In the genomic region with DNA sequence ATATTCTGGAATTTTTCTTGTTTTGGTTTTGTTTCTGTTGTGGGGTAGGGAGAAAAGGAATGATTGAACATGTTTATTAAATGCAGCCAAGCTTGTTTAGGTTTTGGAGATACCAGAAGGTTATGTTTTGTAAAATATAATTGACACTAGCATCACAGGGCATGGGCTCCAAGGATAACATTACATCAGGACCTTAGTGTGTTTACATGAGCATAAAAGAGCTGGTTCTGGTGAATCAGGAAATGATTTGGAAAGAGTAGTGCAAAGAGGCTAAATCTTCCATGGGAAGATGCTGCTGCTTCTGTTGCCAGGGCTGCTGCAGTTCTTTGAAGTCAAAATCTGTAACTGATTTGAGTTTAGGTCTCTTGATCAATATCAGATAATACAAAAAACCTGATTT, we compare ENCODE assay signal across 18 cellular contexts.
DNase-seq lines count a peak whose midpoint lies in the region; ATAC-seq, FAIRE-seq and TF ChIP-seq lines count a peak whose summit lies in the region.
"Had no signal": no experiment of that assay in that cellular context is flagged by ENCODE, and none has a peak within 500 bp of the region (broad histone marks: within the 10 kb centered on the region; RNA-seq: fewer than 3 reads in every experiment).

No MANE protein-coding gene starts in this region.

- no peak overlapping the region for H2BK120ac ChIP-seq in mesenchymal stem cell (ENCODE audit: low read depth, low read length)

- no peaks in the 10 kb centered on the region for H4K20me1 ChIP-seq in osteoblast (ENCODE audit: insufficient read depth, low read length)

- no peak for TF ChIP-seq CTCF in osteoblast (IDR thresholded peaks at IDR 0.05; ENCODE audit: extremely low read depth, low read depth, low read length)
- TF ChIP-seq CTCF in body of pancreas (IDR thresholded peaks at IDR 0.05), result no peak
- no peak for TF ChIP-seq CTCF in CD14-positive monocyte (IDR thresholded peaks at IDR 0.05)

- H3K36me3 Mint-ChIP-seq in CD14-positive monocyte, result no peaks in the 10 kb centered on the region
- H3K36me3 Mint-ChIP-seq: CD4-positive, alpha-beta memory T cell; IgD-negative memory B cell had no signal

- no peaks in the 10 kb centered on the region for H3K27me3 ChIP-seq in mesenchymal stem cell (ENCODE audit: control insufficient read depth in 1 of 2, insufficient read depth in 1 of 2, low read length in 2 of 2)
- no peaks in the 10 kb centered on the region for H3K27me3 ChIP-seq in osteoblast (ENCODE audit: insufficient read depth, low read length)
- no peaks in the 10 kb centered on the region for H3K27me3 ChIP-seq in body of pancreas

- no peak overlapping the region for H3K9ac ChIP-seq in mesenchymal stem cell (ENCODE audit: low read length)

- no peak overlapping the region for H2BK15ac ChIP-seq in mesenchymal stem cell (ENCODE audit: low read depth, poor library complexity, severe bottlenecking)

- no peak overlapping the region for H3K4ac ChIP-seq in mesenchymal stem cell (ENCODE audit: low read depth in 1 of 2, low read length in 2 of 2)

- no peaks in the 10 kb centered on the region for H3K79me2 ChIP-seq in osteoblast (ENCODE audit: insufficient read depth, low read length)

- no peak for ATAC-seq in body of pancreas
- ATAC-seq: GM12878, GM23338 had no signal

- no peak overlapping the region for H2AK5ac ChIP-seq in mesenchymal stem cell (ENCODE audit: low read length, severe bottlenecking)

- H3K27ac ChIP-seq in mesenchymal stem cell (ENCODE audit: low read length, poor library complexity, severe bottlenecking) (no peak overlapping the region), osteoblast (ENCODE audit: low read depth, low read length) (peak overlapping the region; percentile 5), body of pancreas (no peak overlapping the region)
- H3K27ac ChIP-seq: HL-60 had no signal

- intact Hi-C loops in body of pancreas (cut with DNase I), result no loop called here
- intact Hi-C loops in CD14-positive monocyte (cut with micrococcal nuclease), result no loop called here

- H3K23ac ChIP-seq in mesenchymal stem cell (ENCODE audit: low read length in 2 of 2), result no peak overlapping the region

- H3K18ac ChIP-seq in mesenchymal stem cell (ENCODE audit: low read depth in 1 of 2, low read length in 2 of 2), result no peak overlapping the region

- H3K14ac ChIP-seq in mesenchymal stem cell (ENCODE audit: low read length in 2 of 2), result no peak overlapping the region

- H3K4me2 ChIP-seq in mesenchymal stem cell (ENCODE audit: low read length, poor library complexity, severe bottlenecking), result no peak overlapping the region
- H3K4me2 ChIP-seq in osteoblast (ENCODE audit: insufficient read depth, low read length), result no peak overlapping the region
- H3K4me2 ChIP-seq: GM23338 had no signal

- no peak overlapping the region for H4K91ac ChIP-seq in mesenchymal stem cell (ENCODE audit: low read length)

- H2BK12ac ChIP-seq in mesenchymal stem cell (ENCODE audit: low read length in 2 of 2), result no peak overlapping the region

- H3K27ac Mint-ChIP-seq in CD14-positive monocyte, result no peak overlapping the region
- H3K27ac Mint-ChIP-seq: B cell; CD4-positive, alpha-beta memory T cell; GM23338; IgD-negative memory B cell had no signal

- H3K9me3 Mint-ChIP-seq in CD14-positive monocyte, result peaks cover 0 to 8% (median 6%) of the 10 kb centered on the region in 7 donors
- H3K9me3 Mint-ChIP-seq: CD4-positive, alpha-beta memory T cell; GM23338; IgD-negative memory B cell had no signal

- FAIRE-seq in HTR-8/SVneo (lab: Jason Lieb, UNC), result peak; percentile 16
- FAIRE-seq: GM12878 had no signal

- H3K4me1 ChIP-seq in mesenchymal stem cell (ENCODE audit: control insufficient read depth, insufficient read depth, low read depth, low read length), result peaks cover 7% of the 10 kb centered on the region
- H3K4me1 ChIP-seq in osteoblast (ENCODE audit: insufficient read depth, low read length), result peaks cover 2% of the 10 kb centered on the region
- H3K4me1 ChIP-seq in body of pancreas, result no peaks in the 10 kb centered on the region

- no peak overlapping the region for H2BK5ac ChIP-seq in mesenchymal stem cell (ENCODE audit: low read depth, low read length, poor library complexity, severe bottlenecking)

- H4K8ac ChIP-seq in mesenchymal stem cell (ENCODE audit: low read length), result no peak overlapping the region

- H3K9me3 ChIP-seq in mesenchymal stem cell (ENCODE audit: control insufficient read depth, low read length) (no peaks in the 10 kb centered on the region), osteoblast (ENCODE audit: low read depth, low read length) (no peaks in the 10 kb centered on the region), body of pancreas (no peaks in the 10 kb centered on the region)

- peaks cover 0 to 2% (median 0%) of the 10 kb centered on the region in 3 donors for H3K27me3 Mint-ChIP-seq in CD14-positive monocyte (ENCODE audit: low read depth in 3 of 3)

- DNase-seq in HTR-8/SVneo (ENCODE audit: insufficient read length, low spot score) (no peak), fibroblast of gingiva (ENCODE audit: low read depth) (peak; percentile 62), mesenchymal stem cell (peak; percentile 35), osteoblast (ENCODE audit: insufficient read length, low spot score, missing footprints) (peak; percentile 18), body of pancreas (no peak), CD14-positive monocyte (ENCODE audit: low spot score) (no peak), NCI-H2029 treated with DMSO at 0.1 percent for 48 hours (lab: John Stamatoyannopoulos, UW) (no peak), COLO668 (lab: John Stamatoyannopoulos, UW; ENCODE audit: unreplicated experiment) (no peak)
- DNase-seq: ACHN; C1 segment of cervical spinal cord; CD4-positive, alpha-beta memory T cell; COR-L47; H7 had no signal

- no peaks in the 10 kb centered on the region for H3K36me3 ChIP-seq in mesenchymal stem cell (ENCODE audit: control insufficient read depth in 1 of 2, insufficient read depth in 2 of 2, low read depth in 1 of 2, low read length in 2 of 2)
- H3K36me3 ChIP-seq in osteoblast (ENCODE audit: insufficient read depth, low read length), result no peaks in the 10 kb centered on the region
- no peaks in the 10 kb centered on the region for H3K36me3 ChIP-seq in body of pancreas (replicated peaks in 1 of 2; ENCODE audit: insufficient read depth in 1 of 2, low read depth in 2 of 2)

- no peak overlapping the region for H3K4me3 Mint-ChIP-seq in CD14-positive monocyte
- H3K4me3 Mint-ChIP-seq: B cell; CD4-positive, alpha-beta memory T cell; GM23338; IgD-negative memory B cell had no signal

- no peak overlapping the region for H2AFZ ChIP-seq in mesenchymal stem cell (ENCODE audit: low read depth, low read length)
- no peak overlapping the region for H2AFZ ChIP-seq in osteoblast (ENCODE audit: low read length)
- H2AFZ ChIP-seq: GM23338 had no signal

- TF ChIP-seq POLR2A in body of pancreas (IDR thresholded peaks at IDR 0.05), result no peak

- no peaks in the 10 kb centered on the region for H3K79me1 ChIP-seq in mesenchymal stem cell (replicated peaks; ENCODE audit: low read length, poor library complexity, severe bottlenecking)

- no peak overlapping the region for H3K4me3 ChIP-seq in mesenchymal stem cell (ENCODE audit: insufficient read depth in 1 of 2, low read depth in 1 of 2, low read length in 2 of 2)
- no peak overlapping the region for H3K4me3 ChIP-seq in osteoblast (ENCODE audit: insufficient read depth, low read length)
- H3K4me3 ChIP-seq in body of pancreas, result no peak overlapping the region
- H3K4me3 ChIP-seq: GM12878, GM23338 had no signal

- H3K4me1 Mint-ChIP-seq in CD14-positive monocyte, result no peaks in the 10 kb centered on the region
- H3K4me1 Mint-ChIP-seq: B cell; CD4-positive, alpha-beta memory T cell; IgD-negative memory B cell had no signal

Comparison
In these comparisons a context has a peak if more than half of its experiments do, and no peak if none do; other contexts are left out.
1. DNase-seq: peak in fibroblast of gingiva (single experiment), mesenchymal stem cell (single experiment) and osteoblast (single experiment); none in HTR-8/SVneo (single experiment), body of pancreas (0 of 4), CD14-positive monocyte (single experiment), NCI-H2029 treated with DMSO at 0.1 percent for 48 hours (single experiment) and COLO668 (single experiment).